In the genomic region with DNA sequence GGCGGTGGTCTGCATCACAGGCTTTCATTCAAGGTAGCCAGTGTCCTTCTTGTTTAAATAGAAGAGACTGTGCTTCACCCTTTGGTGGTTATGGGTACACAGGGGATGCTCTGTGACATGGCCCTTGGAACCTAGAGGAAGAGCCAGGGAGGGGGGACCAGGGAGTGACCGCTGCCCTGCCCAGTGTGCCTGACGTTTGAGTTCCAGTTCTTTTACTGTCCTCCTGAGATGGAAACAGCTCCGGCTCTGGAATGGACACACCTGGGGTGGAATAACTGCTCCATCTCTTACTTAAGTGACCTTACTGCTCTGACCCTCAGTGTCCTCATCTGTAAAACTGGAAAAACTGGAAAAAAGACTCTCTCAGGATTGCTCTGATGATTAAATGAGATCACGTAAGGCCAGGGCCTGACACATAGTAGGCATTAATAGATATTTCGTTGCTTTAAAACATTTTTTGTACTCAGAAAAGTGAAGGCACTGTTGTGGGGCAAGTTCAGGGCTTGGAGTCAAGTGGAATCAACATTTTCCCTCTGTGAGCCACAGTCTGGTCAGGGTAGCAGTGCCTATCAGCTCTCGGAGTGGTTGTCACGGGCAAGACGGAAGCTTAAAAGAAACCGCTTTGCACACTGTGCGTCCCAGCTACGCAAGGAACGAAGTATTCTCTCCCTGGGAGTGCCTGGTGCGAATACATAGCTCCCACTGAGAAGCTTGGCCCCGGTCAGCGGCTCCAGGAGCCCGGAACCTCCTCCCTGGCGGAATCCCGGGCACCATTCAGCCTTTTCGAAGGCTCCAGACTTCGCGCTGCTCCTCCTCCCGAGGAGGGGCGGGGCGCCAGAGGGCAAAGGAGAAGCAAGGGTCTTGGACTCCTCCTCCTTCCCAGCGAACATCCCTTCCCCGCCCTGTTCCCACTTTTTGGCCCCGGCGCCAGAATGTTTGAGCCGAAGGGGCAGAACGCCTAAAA, we compare ENCODE assay signal across 12 cellular contexts. TPM values are rescaled to one million over a fixed set of nuclear protein-coding genes. Genes with fewer than 3 reads are reported as not detected.
A peak's percentile ranks its signal among the peaks of the same experiment; 100 is the strongest.
DNase-seq lines count a peak whose midpoint lies in the region; ATAC-seq, FAIRE-seq and TF ChIP-seq lines count a peak whose summit lies in the region.
"Had no signal": no experiment of that assay in that cellular context is flagged by ENCODE, and none has a peak within 500 bp of the region (broad histone marks: within the 10 kb centered on the region; RNA-seq: fewer than 3 reads in every experiment).

No MANE protein-coding gene starts in this region.

- peak overlapping the region; percentile 30 to 40 for H3K4me3 Mint-ChIP-seq in effector memory CD8-positive, alpha-beta T cell

- no peak for TF ChIP-seq CTCF in HL-60 (IDR thresholded peaks at IDR 0.05; ENCODE audit: insufficient read depth, low read length)
- TF ChIP-seq CTCF in osteoblast (IDR thresholded peaks at IDR 0.05; ENCODE audit: extremely low read depth, low read depth, low read length): no peak
- TF ChIP-seq CTCF in D721Med (IDR thresholded peaks at IDR 0.05; ENCODE audit: insufficient read depth, missing control alignments): no peak

- peak overlapping the region; percentile 40 for H2AFZ ChIP-seq in osteoblast (ENCODE audit: low read length)

- H3K9me3 Mint-ChIP-seq in effector memory CD8-positive, alpha-beta T cell: peaks cover 0 to 3% of the 10 kb centered on the region in 2 donors

- no peak for ATAC-seq in effector memory CD8-positive, alpha-beta T cell (replicated peaks)

- H3K36me3 Mint-ChIP-seq in effector memory CD8-positive, alpha-beta T cell (ENCODE audit: insufficient read depth): no peaks in the 10 kb centered on the region

- no peaks in the 10 kb centered on the region for H4K20me1 ChIP-seq in osteoblast (ENCODE audit: insufficient read depth, low read length)

- DNase-seq in NCI-H2227 (lab: John Stamatoyannopoulos, UW; ENCODE audit: unreplicated experiment) (peak; percentile 7), NCI-H2227 treated with DMSO at 0.1 percent for 48 hours (lab: John Stamatoyannopoulos, UW) (no peak), HL-60 (ENCODE audit: low read depth in 1 of 2, low spot score in 1 of 2) (no peak), osteoblast (ENCODE audit: insufficient read length, low spot score, missing footprints) (peak; percentile 82), NCI-H2171 (lab: John Stamatoyannopoulos, UW) (no peak), T1000 (lab: John Stamatoyannopoulos, UW) (no peak), D721Med (ENCODE audit: insufficient read length, low spot score) (no peak)
- DNase-seq in effector memory CD8-positive, alpha-beta T cell: no peak
- DNase-seq: Karpas-422, SHP77 had no signal

- H3K27ac ChIP-seq in HL-60 (replicated peaks) (no peak overlapping the region), osteoblast (ENCODE audit: low read depth, low read length) (no peak overlapping the region)
- H3K27ac ChIP-seq: tibial nerve had no signal

- H3K9me3 ChIP-seq in osteoblast (ENCODE audit: low read depth, low read length): no peaks in the 10 kb centered on the region
- H3K9me3 ChIP-seq: tibial nerve had no signal

- peaks cover 4% of the 10 kb centered on the region for H3K4me1 ChIP-seq in osteoblast (ENCODE audit: insufficient read depth, low read length)

- H3K79me2 ChIP-seq in osteoblast (ENCODE audit: insufficient read depth, low read length): no peaks in the 10 kb centered on the region

- no peaks in the 10 kb centered on the region for H3K36me3 ChIP-seq in osteoblast (ENCODE audit: insufficient read depth, low read length)
- H3K36me3 ChIP-seq: tibial nerve had no signal

- peaks cover 92% of the 10 kb centered on the region for H3K27me3 ChIP-seq in HL-60 (ENCODE audit: insufficient read depth, poor library complexity, severe bottlenecking)
- peaks cover 82% of the 10 kb centered on the region for H3K27me3 ChIP-seq in osteoblast (ENCODE audit: insufficient read depth, low read length)

- peaks cover 6 to 12% of the 10 kb centered on the region in 2 donors for H3K4me1 Mint-ChIP-seq in effector memory CD8-positive, alpha-beta T cell (ENCODE audit: low read depth in 2 of 2)

- FAIRE-seq in D721Med (lab: Jason Lieb, UNC): no peak
- FAIRE-seq: colon had no signal

- peak overlapping the region; percentile 35 for H3K4me2 ChIP-seq in osteoblast (ENCODE audit: insufficient read depth, low read length)

- no peak overlapping the region for H3K27ac Mint-ChIP-seq in effector memory CD8-positive, alpha-beta T cell

- H3K4me3 ChIP-seq in HL-60 (replicated peaks; ENCODE audit: insufficient read depth, low read length) (peak overlapping the region; percentile 26), osteoblast (ENCODE audit: insufficient read depth, low read length) (no peak overlapping the region)

- H3K27me3 Mint-ChIP-seq in effector memory CD8-positive, alpha-beta T cell: peaks cover 89 to 99% of the 10 kb centered on the region in 2 donors

RNA-seq across cellular contexts. Expression of gene POU4F3, which starts 5.8 kb away (rescaled TPM):
- under 0.01 TPM in 1 of 2 replicates, not detected in the other for total RNA-seq in osteoblast

Comparison
In these comparisons a context has a peak if more than half of its experiments do, and no peak if none do; other contexts are left out.
1. DNase-seq: peak in NCI-H2227 (single experiment) and osteoblast (single experiment); none in NCI-H2227 treated with DMSO at 0.1 percent for 48 hours (single experiment), HL-60 (0 of 2), effector memory CD8-positive, alpha-beta T cell (0 of 3), NCI-H2171 (single experiment), T1000 (single experiment) and D721Med (single experiment).